In the genomic region with DNA sequence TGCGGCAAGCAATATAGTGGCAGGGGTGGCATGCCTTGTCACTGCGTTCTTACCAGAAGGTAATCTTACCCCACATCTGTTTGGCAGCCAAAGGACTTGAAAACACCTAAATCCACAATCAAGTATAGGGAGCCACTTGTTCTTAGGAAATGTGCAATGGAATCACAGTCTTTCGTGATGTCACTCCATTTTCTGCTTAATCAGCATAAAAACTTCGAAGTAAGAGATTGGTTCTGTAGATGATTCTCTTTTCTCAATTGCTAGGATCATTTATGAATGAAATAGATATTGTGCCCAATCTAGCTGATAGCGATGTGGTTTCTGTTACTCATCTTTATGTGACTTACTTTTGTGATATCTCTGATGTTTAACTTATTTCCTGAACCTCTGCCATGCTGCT, we compare ENCODE assay signal across 25 cellular contexts.
"Had no signal": no experiment of that assay in that cellular context is flagged by ENCODE, and none has a peak within 500 bp of the region (broad histone marks: within the 10 kb centered on the region; RNA-seq: fewer than 3 reads in every experiment).

No MANE protein-coding gene starts in this region.

- H3K36me3 ChIP-seq: esophagus squamous epithelium, gastrocnemius medialis, heart right ventricle, left lung, lower lobe of right lung had no signal

- H3K4me3 ChIP-seq: esophagus squamous epithelium, gastrocnemius medialis, heart right ventricle, left lung, lower lobe of right lung, mucosa of descending colon had no signal

- H3K27ac ChIP-seq: epithelial cell of prostate, esophagus squamous epithelium, gastrocnemius medialis, heart right ventricle, left lung, lower lobe of right lung had no signal

- H3K4me1 ChIP-seq: esophagus squamous epithelium, gastrocnemius medialis, left lung, lower lobe of right lung had no signal

- DNase-seq: cortex of kidney; effector CD8-positive, alpha-beta T cell; effector memory CD8-positive, alpha-beta T cell; erythroblast; esophagus squamous epithelium; foreskin fibroblast; foreskin melanocyte; gastrocnemius medialis; glutamatergic neuron; head of caudate nucleus; heart right ventricle; hippocampal formation; left cardiac atrium; left lung; left ventricle myocardium superior; lower lobe of right lung; mesenchymal stem cell; mucosa of descending colon; naive B cell had no signal

- H3K27me3 ChIP-seq: esophagus squamous epithelium, gastrocnemius medialis had no signal

- H3K9me3 ChIP-seq: esophagus squamous epithelium, gastrocnemius medialis, heart right ventricle, left lung, lower lobe of right lung, mucosa of descending colon had no signal

- FAIRE-seq: colon, endometrium, islet of Langerhans, keratinocyte had no signal

- ATAC-seq: effector memory CD8-positive, alpha-beta T cell; esophagus mucosa; gastrocnemius medialis; heart right ventricle; left cardiac atrium; left lung; left ventricle myocardium superior; lower lobe of right lung; mucosa of descending colon had no signal
